Comparison of ENCODE assay signal across 10 cellular contexts in genomic region chr17:32558997-32559650, GRCh38.
A peak's percentile ranks its signal among the peaks of the same experiment; 100 is the strongest.
DNase-seq lines count a peak whose midpoint lies in the region; ATAC-seq and TF ChIP-seq lines count a peak whose summit lies in the region.
"Had no signal": no experiment of that assay in that cellular context is flagged by ENCODE, and none has a peak within 500 bp of the region (broad histone marks: within the 10 kb centered on the region; RNA-seq: fewer than 3 reads in every experiment).

No MANE protein-coding gene starts in this region.

- no peak overlapping the region for H4K5ac ChIP-seq in mesendoderm (ENCODE audit: low read length)

- H3K56ac ChIP-seq in mesendoderm (ENCODE audit: low read length): no peak overlapping the region

- H3K23ac ChIP-seq in mesendoderm (ENCODE audit: low read length): no peak overlapping the region

- H2BK5ac ChIP-seq in mesendoderm (ENCODE audit: low read length): no peak overlapping the region

- WGBS in mesendoderm (ENCODE audit: extremely low coverage, insufficient coverage, low lambda C conversion rate): no CpG with 5 or more reads among the region's 4 CpGs

- no peak for TF ChIP-seq CTCF in Calu3 (IDR thresholded peaks at IDR 0.05; ENCODE audit: unreplicated experiment)

- H3K4me3 Mint-ChIP-seq in natural killer cell treated with Interleukin-12 subunit alpha and Interleukin-12 subunit beta and Interleukin-15 and Interleukin-18, amount 100 ng/mL, for 72 hours: peak overlapping the region; percentile 52
- no peak overlapping the region for H3K4me3 Mint-ChIP-seq in Calu3 (ENCODE audit: low read depth, unreplicated experiment)

- H3K27ac ChIP-seq in mesendoderm (ENCODE audit: low read depth, low read length): no peak overlapping the region
- H3K27ac ChIP-seq: A549 had no signal

- H3K9ac ChIP-seq in mesendoderm (ENCODE audit: low read length): no peak overlapping the region

- no TSS peak for BruUV-seq in Calu3 (replicated peaks; lab: Mats Ljungman, UMichigan)

- H2AK5ac ChIP-seq in mesendoderm (ENCODE audit: low read length): no peak overlapping the region

- peak; percentile 83 for ATAC-seq in HG02759 (IDR thresholded peaks at IDR 0.05; ENCODE audit: unreplicated experiment)
- no peak for ATAC-seq in natural killer cell treated with Interleukin-12 subunit alpha and Interleukin-12 subunit beta and Interleukin-15 and Interleukin-18, amount 100 ng/mL, for 72 hours

- no peaks in the 10 kb centered on the region for H3K9me3 Mint-ChIP-seq in natural killer cell treated with Interleukin-12 subunit alpha and Interleukin-12 subunit beta and Interleukin-15 and Interleukin-18, amount 100 ng/mL, for 72 hours
- no peaks in the 10 kb centered on the region for H3K9me3 Mint-ChIP-seq in Calu3 (ENCODE audit: low read depth, unreplicated experiment)
- H3K9me3 Mint-ChIP-seq: activated naive CD8-positive, alpha-beta T cell treated with anti-CD3 and anti-CD28 coated beads, Interleukin-2, amount 10 ng/mL, durations not matched to agents 7 days and 5 days had no signal

- H3K79me1 ChIP-seq in mesendoderm (ENCODE audit: low read length): no peaks in the 10 kb centered on the region

- H2BK120ac ChIP-seq in mesendoderm (ENCODE audit: low read depth, low read length): no peak overlapping the region

- peak overlapping the region in 1 of 2 donors; percentile 33 for H3K27ac Mint-ChIP-seq in natural killer cell treated with Interleukin-12 subunit alpha and Interleukin-12 subunit beta and Interleukin-15 and Interleukin-18, amount 100 ng/mL, for 72 hours
- H3K27ac Mint-ChIP-seq in Calu3 (ENCODE audit: unreplicated experiment): no peak overlapping the region

- H3K36me3 Mint-ChIP-seq in natural killer cell treated with Interleukin-12 subunit alpha and Interleukin-12 subunit beta and Interleukin-15 and Interleukin-18, amount 100 ng/mL, for 72 hours: no peaks in the 10 kb centered on the region
- H3K36me3 Mint-ChIP-seq in Calu3 (ENCODE audit: insufficient read depth, unreplicated experiment): no peaks in the 10 kb centered on the region
- H3K36me3 Mint-ChIP-seq: activated naive CD8-positive, alpha-beta T cell treated with anti-CD3 and anti-CD28 coated beads, Interleukin-2, amount 10 ng/mL, durations not matched to agents 7 days and 5 days had no signal

- H3K4me2 ChIP-seq in mesendoderm (ENCODE audit: low read length): no peak overlapping the region
- H3K4me2 ChIP-seq: A549 had no signal

- H4K8ac ChIP-seq in mesendoderm (ENCODE audit: low read depth, low read length): no peak overlapping the region

- H3K18ac ChIP-seq in mesendoderm (ENCODE audit: low read length): no peak overlapping the region

- H3K4me1 Mint-ChIP-seq in natural killer cell treated with Interleukin-12 subunit alpha and Interleukin-12 subunit beta and Interleukin-15 and Interleukin-18, amount 100 ng/mL, for 72 hours (ENCODE audit: low read depth in 2 of 2): peaks cover 24 to 26% of the 10 kb centered on the region in 2 donors
- H3K4me1 Mint-ChIP-seq in Calu3 (ENCODE audit: low read depth, unreplicated experiment): no peaks in the 10 kb centered on the region

- H3K79me2 ChIP-seq in mesendoderm (ENCODE audit: control insufficient read depth, insufficient read depth, low read length): no peaks in the 10 kb centered on the region

- intact Hi-C loops in Calu3 (cut with micrococcal nuclease; ENCODE audit: unreplicated experiment): no loop called here

- no peak overlapping the region for H2BK15ac ChIP-seq in mesendoderm (replicated peaks; ENCODE audit: low read depth)

- H3K36me3 ChIP-seq in mesendoderm (ENCODE audit: control insufficient read depth, insufficient read depth, low read length): no peaks in the 10 kb centered on the region

- no peaks in the 10 kb centered on the region for H3K4me1 ChIP-seq in mesendoderm (ENCODE audit: control insufficient read depth, low read depth, low read length)
- H3K4me1 ChIP-seq: A549 had no signal

- H3K4me3 ChIP-seq in mesendoderm (ENCODE audit: low read length): no peak overlapping the region
- H3K4me3 ChIP-seq: A549 had no signal

- CTCF ChIA-PET in Calu3 (lab: Charles Lee): no interaction called here

- DNase-seq in NCI-H2171 treated with DMSO at 0.1 percent for 48 hours (lab: John Stamatoyannopoulos, UW) (peak; percentile 23), NCI-H2171 (lab: John Stamatoyannopoulos, UW) (no peak), NCI-H1105 (lab: John Stamatoyannopoulos, UW) (peak; percentile 8), NCI-H128 (lab: John Stamatoyannopoulos, UW; ENCODE audit: unreplicated experiment) (no peak), mesendoderm (no peak), Calu3 (no peak)
- DNase-seq in natural killer cell treated with Interleukin-12 subunit alpha and Interleukin-12 subunit beta and Interleukin-15 and Interleukin-18, amount 100 ng/mL, for 72 hours (ENCODE audit: low spot score): no peak
- DNase-seq: activated naive CD8-positive, alpha-beta T cell treated with anti-CD3 and anti-CD28 coated beads, Interleukin-2, amount 10 ng/mL, durations not matched to agents 7 days and 5 days had no signal

- H3K27me3 Mint-ChIP-seq in natural killer cell treated with Interleukin-12 subunit alpha and Interleukin-12 subunit beta and Interleukin-15 and Interleukin-18, amount 100 ng/mL, for 72 hours: no peaks in the 10 kb centered on the region
- no peaks in the 10 kb centered on the region for H3K27me3 Mint-ChIP-seq in Calu3 (ENCODE audit: unreplicated experiment)
- H3K27me3 Mint-ChIP-seq: activated naive CD8-positive, alpha-beta T cell treated with anti-CD3 and anti-CD28 coated beads, Interleukin-2, amount 10 ng/mL, durations not matched to agents 7 days and 5 days had no signal

- H3K27me3 ChIP-seq in mesendoderm (ENCODE audit: insufficient read depth, low read length, poor library complexity): no peaks in the 10 kb centered on the region

- H3K4ac ChIP-seq in mesendoderm (ENCODE audit: low read depth, low read length): no peak overlapping the region

Comparison
In these comparisons a context has a peak if more than half of its experiments do, and no peak if none do; other contexts are left out.
1. DNase-seq: peak in NCI-H2171 treated with DMSO at 0.1 percent for 48 hours (single experiment) and NCI-H1105 (single experiment); none in NCI-H2171 (single experiment), natural killer cell treated with Interleukin-12 subunit alpha and Interleukin-12 subunit beta and Interleukin-15 and Interleukin-18, amount 100 ng/mL, for 72 hours (single experiment), NCI-H128 (single experiment), mesendoderm (single experiment) and Calu3 (single experiment).